In genomic region chr13:94433055-94433947, GRCh38 we compare ENCODE assay signal across 9 cellular contexts. TPM values are rescaled to one million over a fixed set of nuclear protein-coding genes. Genes with fewer than 3 reads are reported as not detected.
DNase-seq lines count a peak whose midpoint lies in the region; ATAC-seq and TF ChIP-seq lines count a peak whose summit lies in the region.
"Had no signal": no experiment of that assay in that cellular context is flagged by ENCODE, and none has a peak within 500 bp of the region (broad histone marks: within the 10 kb centered on the region; RNA-seq: fewer than 3 reads in every experiment).

No MANE protein-coding gene starts in this region.

- WGBS in lung, 2 donors, result 51 to 59% methylated on average over 18 of the region's 18 CpGs

- no peaks in the 10 kb centered on the region for H3K36me3 ChIP-seq in lung (ENCODE audit: control insufficient read depth in 2 of 2, insufficient read depth in 2 of 2, low read length in 2 of 2)

- H3K9me3 ChIP-seq in lung (ENCODE audit: control insufficient read depth in 2 of 2, insufficient read depth in 1 of 2, low read length in 1 of 2), result no peaks in the 10 kb centered on the region
- H3K9me3 ChIP-seq: A549 had no signal

- TF ChIP-seq CTCF in lung (IDR thresholded peaks at IDR 0.05; ENCODE audit: control extremely low read depth, extremely low read depth), result no peak

- DNase-seq in NCI-H1105 treated with DMSO at 0.1 percent for 48 hours (lab: John Stamatoyannopoulos, UW), result peak; percentile 4
- DNase-seq in NCI-H1105 (lab: John Stamatoyannopoulos, UW), result no peak
- peak; percentile 23 for DNase-seq in T-helper 2 cell treated with Interferon-gamma antibody and Interleukin-4, amounts not matched to agents 5 μg/mL and 100 μg/mL, for 36 hours (ENCODE audit: low spot score)
- DNase-seq in lung (ENCODE audit: low spot score), result no peak
- DNase-seq in NCI-H1694 (lab: John Stamatoyannopoulos, UW), result no peak
- no peak for DNase-seq in RKO (ENCODE audit: low spot score)
- no peak for DNase-seq in CD1c-positive myeloid dendritic cell (ENCODE audit: extremely low spot score)

- no peaks in the 10 kb centered on the region for H3K9me3 Mint-ChIP-seq in T-helper 2 cell treated with Interferon-gamma antibody and Interleukin-4, amounts not matched to agents 5 μg/mL and 100 μg/mL, for 36 hours

- H3K27me3 ChIP-seq in lung (ENCODE audit: control insufficient read depth, insufficient read depth), result no peaks in the 10 kb centered on the region

- no peak overlapping the region for H3K27ac ChIP-seq in lung (ENCODE audit: low read depth in 1 of 2, low read length in 1 of 2)
- H3K27ac ChIP-seq: A549 had no signal

- no peaks in the 10 kb centered on the region for H3K36me3 Mint-ChIP-seq in T-helper 2 cell treated with Interferon-gamma antibody and Interleukin-4, amounts not matched to agents 5 μg/mL and 100 μg/mL, for 36 hours (ENCODE audit: low read depth)

- peak; percentile 49 for ATAC-seq in HG03342 (IDR thresholded peaks at IDR 0.05; ENCODE audit: unreplicated experiment)
- ATAC-seq in lung (ENCODE audit: insufficient read depth, low FRiP score), result peak; percentile 44
- ATAC-seq: A549 had no signal

- peaks cover 19% of the 10 kb centered on the region for H3K4me1 Mint-ChIP-seq in T-helper 2 cell treated with Interferon-gamma antibody and Interleukin-4, amounts not matched to agents 5 μg/mL and 100 μg/mL, for 36 hours (ENCODE audit: low read depth)

- H3K4me1 ChIP-seq in lung (ENCODE audit: control insufficient read depth in 2 of 2, insufficient read depth in 2 of 2, low read length in 2 of 2), result no peaks in the 10 kb centered on the region
- H3K4me1 ChIP-seq: A549 had no signal

- H3K4me3 Mint-ChIP-seq in T-helper 2 cell treated with Interferon-gamma antibody and Interleukin-4, amounts not matched to agents 5 μg/mL and 100 μg/mL, for 36 hours, result no peak overlapping the region

- H3K27me3 Mint-ChIP-seq in T-helper 2 cell treated with Interferon-gamma antibody and Interleukin-4, amounts not matched to agents 5 μg/mL and 100 μg/mL, for 36 hours (ENCODE audit: low read depth), result no peaks in the 10 kb centered on the region

- no peak overlapping the region for H3K27ac Mint-ChIP-seq in T-helper 2 cell treated with Interferon-gamma antibody and Interleukin-4, amounts not matched to agents 5 μg/mL and 100 μg/mL, for 36 hours

- H3K4me3 ChIP-seq in lung, result no peak overlapping the region
- H3K4me3 ChIP-seq: A549 had no signal

RNA-seq across cellular contexts. Expression of gene DCT, which starts 46.2 kb away (rescaled TPM):
- 1 to 10 TPM in 1 of 2 donors, under 1 TPM in 1; 0.25 to 1.1 TPM for total RNA-seq in lung
- polyA plus RNA-seq in lung, result under 1 TPM; 0.02 to 0.12 TPM

Comparison
In these comparisons a context has a peak if more than half of its experiments do, and no peak if none do; other contexts are left out.
1. DNase-seq: peak in NCI-H1105 treated with DMSO at 0.1 percent for 48 hours (single experiment) and T-helper 2 cell treated with Interferon-gamma antibody and Interleukin-4, amounts not matched to agents 5 μg/mL and 100 μg/mL, for 36 hours (single experiment); none in NCI-H1105 (single experiment), lung (single experiment), NCI-H1694 (single experiment), RKO (single experiment) and CD1c-positive myeloid dendritic cell (single experiment).